ENCODE assay signal across 15 cellular contexts in the genomic region with DNA sequence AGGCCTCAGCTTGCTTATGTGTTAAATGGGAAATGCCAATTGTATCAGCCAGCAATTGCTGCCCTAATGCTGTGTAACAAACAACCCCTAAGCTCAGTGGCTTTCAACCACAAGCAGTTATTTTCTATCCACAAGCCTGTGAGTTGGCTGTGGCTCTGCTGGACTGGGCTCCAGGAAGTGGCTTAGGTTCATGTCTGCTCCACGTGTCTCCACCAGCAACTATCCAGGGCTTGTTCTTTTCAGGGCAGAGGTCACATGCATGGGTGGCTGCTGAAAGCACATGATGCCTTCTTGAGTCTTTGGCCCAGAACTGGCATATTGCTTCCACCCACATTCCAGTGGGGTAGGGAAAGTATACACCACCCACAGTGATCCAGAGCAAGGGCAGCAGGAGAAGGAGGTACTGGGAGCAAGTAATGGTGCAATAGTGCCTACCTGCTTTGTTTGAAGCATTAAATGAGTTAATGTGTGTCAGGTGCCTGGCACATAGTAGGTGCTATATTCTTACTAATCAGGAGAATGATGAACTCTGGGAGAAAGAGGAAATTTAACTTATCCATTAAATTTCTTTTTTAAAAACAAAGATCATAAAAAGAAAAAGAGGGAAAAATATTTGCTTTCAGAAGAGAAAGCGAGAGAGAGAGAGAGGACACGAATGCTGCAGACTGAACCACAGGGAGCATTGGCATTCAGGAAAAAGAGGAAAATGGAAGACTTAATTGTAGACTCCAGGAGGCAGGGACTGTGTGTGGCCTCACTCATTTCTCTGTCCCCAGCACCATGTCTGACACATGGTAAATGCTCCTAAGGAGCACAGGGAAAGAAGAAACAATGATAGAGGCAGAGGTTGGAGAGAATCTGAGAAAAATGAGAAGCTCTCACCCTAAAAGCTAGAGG.
DNase-seq lines count a peak whose midpoint lies in the region; ATAC-seq and TF ChIP-seq lines count a peak whose summit lies in the region.
"Had no signal": no experiment of that assay in that cellular context is flagged by ENCODE, and none has a peak within 500 bp of the region (broad histone marks: within the 10 kb centered on the region; RNA-seq: fewer than 3 reads in every experiment).

No MANE protein-coding gene starts in this region.

- H3K9me3 ChIP-seq in RWPE2 (ENCODE audit: severe bottlenecking) (no peaks in the 10 kb centered on the region), mucosa of rectum (ENCODE audit: control insufficient read depth in 2 of 2, low read length in 2 of 2) (no peaks in the 10 kb centered on the region)
- H3K9me3 ChIP-seq: spleen had no signal

- H3K4me3 ChIP-seq in RWPE2 (ENCODE audit: severe bottlenecking) (no peak overlapping the region), mucosa of rectum (ENCODE audit: low read length in 2 of 2) (peak overlapping the region; percentile 7 to 23)
- H3K4me3 ChIP-seq: A549, spleen had no signal

- no peaks in the 10 kb centered on the region for H3K27me3 ChIP-seq in RWPE2 (ENCODE audit: insufficient read depth, poor library complexity, severe bottlenecking)
- H3K27me3 ChIP-seq in mucosa of rectum (ENCODE audit: control insufficient read depth in 2 of 2, insufficient read depth in 2 of 2, low read length in 2 of 2): no peaks in the 10 kb centered on the region
- H3K27me3 ChIP-seq: spleen had no signal

- ATAC-seq in RWPE2 (ENCODE audit: low read depth): no peak
- no peak for ATAC-seq in GM18858 (IDR thresholded peaks at IDR 0.05; ENCODE audit: unreplicated experiment)

- H3K9ac ChIP-seq in mucosa of rectum (ENCODE audit: low read depth in 1 of 2, low read length in 2 of 2): no peak overlapping the region

- H3K36me3 ChIP-seq in RWPE2 (ENCODE audit: low read depth): no peaks in the 10 kb centered on the region
- H3K36me3 ChIP-seq in mucosa of rectum (ENCODE audit: control insufficient read depth in 2 of 2, insufficient read depth in 2 of 2, low read length in 2 of 2): no peaks in the 10 kb centered on the region
- H3K36me3 ChIP-seq: spleen had no signal

- DNase-seq in RWPE2 (ENCODE audit: low spot score): no peak
- peak; percentile 68 for DNase-seq in fibroblast of gingiva (ENCODE audit: low read depth)
- no peak for DNase-seq in NK-92 treated with Interleukin-12 subunit alpha and Interleukin-12 subunit beta, amount 100 ng/mL, for 24 hours (lab: John Stamatoyannopoulos, UW)
- DNase-seq in activated CD4-positive, CD25-positive, alpha-beta regulatory T cell (lab: John Stamatoyannopoulos, UW): no peak
- DNase-seq in cortex of kidney (lab: John Stamatoyannopoulos, UW): no peak
- DNase-seq: activated CD4-positive, CD25-positive, alpha-beta regulatory T cell treated with anti-CD3 and anti-CD28 coated beads, Interleukin-2, amount 50 U/mL, for 72 hours; aorta; COR-L47; effector CD8-positive, alpha-beta T cell; NCI-H345; spleen had no signal

- H3K4me1 ChIP-seq in RWPE2 (ENCODE audit: insufficient read depth, poor library complexity, severe bottlenecking): peaks cover 34% of the 10 kb centered on the region
- H3K4me1 ChIP-seq in mucosa of rectum (ENCODE audit: control insufficient read depth in 2 of 2, insufficient read depth in 2 of 2, low read length in 2 of 2): peaks cover 15 to 27% of the 10 kb centered on the region in 2 donors

- no peak for TF ChIP-seq CTCF in C4-2B (conservative IDR thresholded peaks at IDR 0.05)
- no peak for TF ChIP-seq CTCF in RWPE2 (IDR thresholded peaks at IDR 0.05; ENCODE audit: poor library complexity, severe bottlenecking)

- H3K27ac ChIP-seq in C4-2B (peak overlapping the region; percentile 71), RWPE2 (ENCODE audit: poor library complexity, severe bottlenecking) (peak overlapping the region; percentile 92), mucosa of rectum (ENCODE audit: low read depth in 2 of 2, low read length in 2 of 2) (peak overlapping the region in 1 of 2 donors; percentile 63)
- H3K27ac ChIP-seq: spleen had no signal
